ENCODE assay signal across 26 cellular contexts in genomic region chr4:85406185-85406584, GRCh38.
"Had no signal": no experiment of that assay in that cellular context is flagged by ENCODE, and none has a peak within 500 bp of the region (broad histone marks: within the 10 kb centered on the region; RNA-seq: fewer than 3 reads in every experiment).

No MANE protein-coding gene starts in this region.

- H3K27me3 ChIP-seq: pancreas, stomach, testis, thyroid gland, transverse colon, upper lobe of left lung, vagina had no signal

- H3K4me3 ChIP-seq: left ventricle myocardium inferior, lung, mucosa of descending colon, pancreas, prostate gland, skin epidermis, stomach, testis, thyroid gland, transverse colon, upper lobe of left lung, vagina had no signal

- ATAC-seq: mucosa of descending colon; naive thymus-derived CD4-positive, alpha-beta T cell; natural killer cell treated with Interleukin-12 subunit alpha and Interleukin-12 subunit beta and Interleukin-15 and Interleukin-18, amount 100 ng/mL, for 72 hours; pancreas; right cardiac atrium; sciatic nerve; stimulated activated naive B cell treated with anti-CD40 and anti-IgM and Interleukin-4, amounts not matched to agents 10 μg/mL and 1 μg/mL and 100 μg/mL, for 72 hours; stimulated activated naive CD8-positive, alpha-beta T cell treated with anti-CD3 and anti-CD28 coated beads, Interleukin-15, Interleukin-2, amounts not matched to agents 100 U/mL and 50 U/mL, for 24 hours had no signal

- H3K4me1 ChIP-seq: pancreas, prostate gland, stomach, testis, thyroid gland, transverse colon, upper lobe of left lung, vagina had no signal

- DNase-seq: islet precursor cell; left ventricle myocardium inferior; midbrain; mucosa of descending colon; naive thymus-derived CD4-positive, alpha-beta T cell; pancreas; posterior cingulate gyrus; retina; right cardiac atrium; stimulated activated CD4-positive, alpha-beta T cell treated with anti-CD3 and anti-CD28 coated beads, Interleukin-12 subunit alpha, Interleukin-12 subunit beta, amount 100 ng/mL, for 4 hours; stimulated activated CD4-positive, alpha-beta T cell treated with anti-CD3 and anti-CD28 coated beads, Interleukin-15, amount 100 ng/mL, for 24 hours; stimulated activated CD4-positive, alpha-beta T cell treated with anti-CD3 and anti-CD28 coated beads, Interleukin-2, amount 100 ng/mL, for 24 hours; stimulated activated CD4-positive, alpha-beta T cell treated with anti-CD3 and anti-CD28 coated beads, Interleukin-4, amount 100 ng/mL, for 1 hour; stimulated activated naive B cell treated with anti-CD40 and anti-IgM and Interleukin-4, amounts not matched to agents 10 μg/mL and 1 μg/mL and 100 μg/mL, for 72 hours; stimulated activated naive CD8-positive, alpha-beta T cell treated with anti-CD3 and anti-CD28 coated beads, Interleukin-15, Interleukin-2, amounts not matched to agents 100 U/mL and 50 U/mL, for 24 hours; stomach; testis; thyroid gland; transverse colon; upper lobe of left lung had no signal

- H3K9me3 ChIP-seq: left ventricle myocardium inferior, mucosa of descending colon, pancreas, prostate gland, stomach, testis, thyroid gland, transverse colon, upper lobe of left lung, vagina had no signal

- H3K36me3 ChIP-seq: left ventricle myocardium inferior, pancreas, prostate gland, stomach, thyroid gland, transverse colon, upper lobe of left lung, vagina had no signal

- H3K27ac ChIP-seq: left ventricle myocardium inferior, pancreas, prostate gland, skin epidermis, stomach, testis, thyroid gland, transverse colon, upper lobe of left lung, vagina had no signal
